ENCODE assay signal across 1 cellular context in the genomic region with DNA sequence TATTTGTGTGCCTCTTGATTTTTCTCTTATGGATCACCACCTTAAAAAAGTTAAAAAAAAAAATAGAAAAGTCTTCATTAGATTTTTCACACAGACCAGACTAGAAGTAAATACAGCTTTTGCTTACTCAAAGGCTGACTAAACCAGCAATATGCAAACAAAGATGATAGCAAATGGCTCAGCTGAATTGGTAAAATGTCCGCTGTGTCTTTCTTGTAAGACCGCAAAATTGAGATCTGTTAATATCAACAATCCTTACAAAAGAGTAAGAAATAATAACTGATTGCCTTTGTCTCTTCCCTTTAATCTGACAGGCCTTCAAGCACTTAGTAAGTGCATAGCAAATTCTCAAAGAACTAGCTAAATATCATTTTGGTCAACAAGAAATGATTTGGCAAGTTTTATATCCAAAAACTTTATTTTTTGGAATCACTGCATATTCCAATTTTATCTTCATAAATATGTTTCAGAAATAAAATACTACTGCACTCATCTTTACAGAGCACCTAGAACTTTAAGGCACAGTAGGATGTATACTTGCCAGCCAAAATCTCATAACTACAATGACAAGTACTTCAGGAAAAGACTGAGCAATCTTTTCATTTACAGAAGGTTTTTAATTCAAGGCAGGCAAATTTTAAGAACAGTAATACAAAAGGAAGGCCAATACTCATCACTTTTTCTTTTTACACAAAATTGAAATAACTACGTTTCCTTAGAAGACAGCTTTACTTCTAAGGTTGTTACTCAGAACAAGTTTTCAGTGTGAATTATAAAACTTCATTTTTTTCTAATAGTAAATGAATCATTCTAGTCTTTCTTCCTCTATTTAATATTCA.
TF ChIP-seq lines count a peak whose summit lies in the region.

No MANE protein-coding gene starts in this region.

TF ChIP-seq in HepG2, 621 proteins besides CTCF, POLR2A, EP300 and RAD21 (continues in another document):
- TF ChIP-seq ZNF30 (CRISPR knock-in tag; IDR thresholded peaks at IDR 0.05) (no peak), RFX1 (IDR thresholded peaks at IDR 0.05) (no peak), ZNF768 (CRISPR knock-in tag; IDR thresholded peaks at IDR 0.05) (no peak), PITX1 (CRISPR knock-in tag; IDR thresholded peaks at IDR 0.05) (no peak), ZNF136 (CRISPR knock-in tag; IDR thresholded peaks at IDR 0.05; ENCODE audit: low read depth) (no peak), HCFC1 (IDR thresholded peaks at IDR 0.05; ENCODE audit: low read depth, low read length) (no peak), ZNF552 (CRISPR knock-in tag; IDR thresholded peaks at IDR 0.05; ENCODE audit: borderline replicate concordance) (no peak), CBX1 (IDR thresholded peaks at IDR 0.05; ENCODE audit: low read depth) (no peak), ZNF354B (CRISPR knock-in tag; IDR thresholded peaks at IDR 0.05) (no peak), ZNF225 (CRISPR knock-in tag; IDR thresholded peaks at IDR 0.05) (no peak), ZNF784 (CRISPR knock-in tag; IDR thresholded peaks at IDR 0.05; ENCODE audit: borderline replicate concordance) (no peak), ZNF317 (CRISPR knock-in tag; IDR thresholded peaks at IDR 0.05) (no peak), ESRRA (CRISPR knock-in tag; IDR thresholded peaks at IDR 0.05; ENCODE audit: low read depth) (no peak), STAT5B (CRISPR knock-in tag; IDR thresholded peaks at IDR 0.05) (no peak), FLYWCH1 (CRISPR knock-in tag; IDR thresholded peaks at IDR 0.05) (no peak), GTF3A (CRISPR knock-in tag; conservative IDR thresholded peaks at IDR 0.05) (no peak), AHR (CRISPR knock-in tag; IDR thresholded peaks at IDR 0.05) (no peak), NCOA2 (CRISPR knock-in tag; IDR thresholded peaks at IDR 0.05) (no peak), ZNF761 (CRISPR knock-in tag; conservative IDR thresholded peaks at IDR 0.05) (no peak), ZNF160 (CRISPR knock-in tag; IDR thresholded peaks at IDR 0.05) (no peak), ZGPAT (CRISPR knock-in tag; IDR thresholded peaks at IDR 0.05) (no peak), ZNF788 (CRISPR knock-in tag; IDR thresholded peaks at IDR 0.05; ENCODE audit: borderline replicate concordance) (no peak), ZNF280B (CRISPR knock-in tag; IDR thresholded peaks at IDR 0.05; ENCODE audit: borderline replicate concordance) (no peak), FOXA1 (IDR thresholded peaks at IDR 0.05) (peak; percentile 21; the same call in 1 of the 2 replicates), FOXA1 (CRISPR knock-in tag; IDR thresholded peaks at IDR 0.05) (peak; percentile 58), ZNF7 (CRISPR knock-in tag; IDR thresholded peaks at IDR 0.05) (no peak), TEAD3 (CRISPR knock-in tag; optimal IDR thresholded peaks at IDR 0.05; ENCODE audit: borderline replicate concordance) (no peak), ZSCAN12 (CRISPR knock-in tag; IDR thresholded peaks at IDR 0.05) (no peak)
- TF ChIP-seq, protein P1, sequence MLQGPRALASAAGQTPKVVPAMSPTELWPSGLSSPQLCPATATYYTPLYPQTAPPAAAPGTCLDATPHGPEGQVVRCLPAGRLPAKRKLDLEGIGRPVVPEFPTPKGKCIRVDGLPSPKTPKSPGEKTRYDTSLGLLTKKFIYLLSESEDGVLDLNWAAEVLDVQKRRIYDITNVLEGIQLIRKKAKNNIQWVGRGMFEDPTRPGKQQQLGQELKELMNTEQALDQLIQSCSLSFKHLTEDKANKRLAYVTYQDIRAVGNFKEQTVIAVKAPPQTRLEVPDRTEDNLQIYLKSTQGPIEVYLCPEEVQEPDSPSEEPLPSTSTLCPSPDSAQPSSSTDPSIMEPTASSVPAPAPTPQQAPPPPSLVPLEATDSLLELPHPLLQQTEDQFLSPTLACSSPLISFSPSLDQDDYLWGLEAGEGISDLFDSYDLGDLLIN (CRISPR knock-in tag; IDR thresholded peaks at IDR 0.05; ENCODE audit: borderline replicate concordance): no peak
- TF ChIP-seq, protein P2, sequence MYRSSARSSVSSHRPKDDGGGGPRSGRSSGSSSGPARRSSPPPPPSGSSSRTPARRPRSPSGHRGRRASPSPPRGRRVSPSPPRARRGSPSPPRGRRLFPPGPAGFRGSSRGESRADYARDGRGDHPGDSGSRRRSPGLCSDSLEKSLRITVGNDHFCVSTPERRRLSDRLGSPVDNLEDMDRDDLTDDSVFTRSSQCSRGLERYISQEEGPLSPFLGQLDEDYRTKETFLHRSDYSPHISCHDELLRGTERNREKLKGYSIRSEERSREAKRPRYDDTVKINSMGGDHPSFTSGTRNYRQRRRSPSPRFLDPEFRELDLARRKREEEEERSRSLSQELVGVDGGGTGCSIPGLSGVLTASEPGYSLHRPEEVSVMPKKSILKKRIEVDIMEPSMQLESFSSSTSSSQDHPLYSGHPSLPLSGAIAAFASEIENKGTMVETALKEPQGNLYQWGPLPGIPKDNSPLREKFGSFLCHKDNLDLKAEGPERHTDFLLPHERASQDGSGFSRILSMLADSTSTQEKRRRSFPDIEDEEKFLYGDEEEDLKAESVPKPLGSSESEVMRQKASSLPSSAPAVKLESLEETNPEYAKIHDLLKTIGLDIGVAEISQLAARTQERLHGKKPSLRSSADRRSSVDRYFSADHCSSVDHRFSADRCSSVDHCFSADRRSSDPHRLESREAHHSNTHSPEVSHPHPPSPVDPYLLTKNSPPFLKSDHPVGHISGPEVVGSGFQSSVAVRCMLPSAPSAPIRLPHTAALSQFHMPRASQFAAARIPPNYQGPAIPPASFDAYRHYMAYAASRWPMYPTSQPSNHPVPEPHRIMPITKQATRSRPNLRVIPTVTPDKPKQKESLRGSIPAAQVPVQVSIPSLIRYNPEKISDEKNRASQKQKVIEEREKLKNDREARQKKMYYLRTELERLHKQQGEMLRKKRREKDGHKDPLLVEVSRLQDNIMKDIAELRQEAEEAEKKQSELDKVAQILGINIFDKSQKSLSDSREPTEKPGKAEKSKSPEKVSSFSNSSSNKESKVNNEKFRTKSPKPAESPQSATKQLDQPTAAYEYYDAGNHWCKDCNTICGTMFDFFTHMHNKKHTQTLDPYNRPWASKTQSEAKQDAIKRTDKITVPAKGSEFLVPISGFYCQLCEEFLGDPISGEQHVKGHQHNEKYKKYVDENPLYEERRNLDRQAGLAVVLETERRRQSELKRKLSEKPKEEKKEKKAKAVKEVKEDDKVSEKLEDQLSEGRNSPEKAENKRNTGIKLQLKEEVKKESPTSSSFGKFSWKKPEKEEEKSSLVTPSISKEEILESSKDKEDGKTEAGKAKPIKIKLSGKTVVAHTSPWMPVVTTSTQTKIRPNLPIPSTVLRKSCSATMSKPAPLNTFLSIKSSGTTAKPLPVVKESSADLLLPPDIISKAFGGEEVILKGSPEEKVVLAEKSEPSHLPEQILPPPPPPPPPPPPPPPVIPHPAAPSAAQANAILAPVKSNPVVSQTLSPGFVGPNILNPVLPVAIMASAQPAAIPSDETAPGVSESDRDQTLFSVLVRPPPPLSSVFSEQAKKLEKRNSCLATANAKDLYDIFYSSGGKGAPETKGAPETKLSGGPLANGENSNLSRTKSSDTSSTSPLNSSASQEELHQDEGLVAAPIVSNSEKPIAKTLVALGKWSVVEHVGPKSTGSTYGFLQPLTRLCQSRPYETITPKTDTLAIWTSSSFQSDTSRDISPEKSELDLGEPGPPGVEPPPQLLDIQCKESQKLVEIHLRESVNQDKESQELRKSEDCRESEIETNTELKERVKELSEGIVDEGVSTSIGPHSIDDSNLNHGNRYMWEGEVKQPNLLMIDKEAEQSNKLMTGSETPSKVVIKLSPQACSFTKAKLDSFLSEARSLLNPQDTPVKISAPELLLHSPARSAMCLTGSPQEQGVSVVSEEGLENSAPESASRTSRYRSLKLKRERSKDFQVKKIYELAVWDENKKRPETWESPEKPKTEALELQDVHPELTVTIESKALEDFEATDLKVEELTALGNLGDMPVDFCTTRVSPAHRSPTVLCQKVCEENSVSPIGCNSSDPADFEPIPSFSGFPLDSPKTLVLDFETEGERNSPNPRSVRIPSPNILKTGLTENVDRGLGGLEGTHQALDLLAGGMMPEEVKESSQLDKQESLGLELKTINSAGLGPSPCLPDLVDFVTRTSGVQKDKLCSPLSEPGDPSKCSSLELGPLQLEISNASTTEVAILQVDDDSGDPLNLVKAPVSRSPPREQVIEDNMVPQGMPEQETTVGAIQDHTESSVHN (CRISPR knock-in tag; IDR thresholded peaks at IDR 0.05): no peak
- TF ChIP-seq, protein P3, sequence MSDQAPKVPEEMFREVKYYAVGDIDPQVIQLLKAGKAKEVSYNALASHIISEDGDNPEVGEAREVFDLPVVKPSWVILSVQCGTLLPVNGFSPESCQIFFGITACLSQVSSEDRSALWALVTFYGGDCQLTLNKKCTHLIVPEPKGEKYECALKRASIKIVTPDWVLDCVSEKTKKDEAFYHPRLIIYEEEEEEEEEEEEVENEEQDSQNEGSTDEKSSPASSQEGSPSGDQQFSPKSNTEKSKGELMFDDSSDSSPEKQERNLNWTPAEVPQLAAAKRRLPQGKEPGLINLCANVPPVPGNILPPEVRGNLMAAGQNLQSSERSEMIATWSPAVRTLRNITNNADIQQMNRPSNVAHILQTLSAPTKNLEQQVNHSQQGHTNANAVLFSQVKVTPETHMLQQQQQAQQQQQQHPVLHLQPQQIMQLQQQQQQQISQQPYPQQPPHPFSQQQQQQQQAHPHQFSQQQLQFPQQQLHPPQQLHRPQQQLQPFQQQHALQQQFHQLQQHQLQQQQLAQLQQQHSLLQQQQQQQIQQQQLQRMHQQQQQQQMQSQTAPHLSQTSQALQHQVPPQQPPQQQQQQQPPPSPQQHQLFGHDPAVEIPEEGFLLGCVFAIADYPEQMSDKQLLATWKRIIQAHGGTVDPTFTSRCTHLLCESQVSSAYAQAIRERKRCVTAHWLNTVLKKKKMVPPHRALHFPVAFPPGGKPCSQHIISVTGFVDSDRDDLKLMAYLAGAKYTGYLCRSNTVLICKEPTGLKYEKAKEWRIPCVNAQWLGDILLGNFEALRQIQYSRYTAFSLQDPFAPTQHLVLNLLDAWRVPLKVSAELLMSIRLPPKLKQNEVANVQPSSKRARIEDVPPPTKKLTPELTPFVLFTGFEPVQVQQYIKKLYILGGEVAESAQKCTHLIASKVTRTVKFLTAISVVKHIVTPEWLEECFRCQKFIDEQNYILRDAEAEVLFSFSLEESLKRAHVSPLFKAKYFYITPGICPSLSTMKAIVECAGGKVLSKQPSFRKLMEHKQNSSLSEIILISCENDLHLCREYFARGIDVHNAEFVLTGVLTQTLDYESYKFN (CRISPR knock-in tag; conservative IDR thresholded peaks at IDR 0.05): 0 out of 2 replicates have a peak, but pooled peaks have one; percentile 20
- TF ChIP-seq, protein P4, sequence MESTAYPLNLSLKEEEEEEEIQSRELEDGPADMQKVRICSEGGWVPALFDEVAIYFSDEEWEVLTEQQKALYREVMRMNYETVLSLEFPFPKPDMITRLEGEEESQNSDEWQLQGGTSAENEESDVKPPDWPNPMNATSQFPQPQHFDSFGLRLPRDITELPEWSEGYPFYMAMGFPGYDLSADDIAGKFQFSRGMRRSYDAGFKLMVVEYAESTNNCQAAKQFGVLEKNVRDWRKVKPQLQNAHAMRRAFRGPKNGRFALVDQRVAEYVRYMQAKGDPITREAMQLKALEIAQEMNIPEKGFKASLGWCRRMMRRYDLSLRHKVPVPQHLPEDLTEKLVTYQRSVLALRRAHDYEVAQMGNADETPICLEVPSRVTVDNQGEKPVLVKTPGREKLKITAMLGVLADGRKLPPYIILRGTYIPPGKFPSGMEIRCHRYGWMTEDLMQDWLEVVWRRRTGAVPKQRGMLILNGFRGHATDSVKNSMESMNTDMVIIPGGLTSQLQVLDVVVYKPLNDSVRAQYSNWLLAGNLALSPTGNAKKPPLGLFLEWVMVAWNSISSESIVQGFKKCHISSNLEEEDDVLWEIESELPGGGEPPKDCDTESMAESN (CRISPR knock-in tag; conservative IDR thresholded peaks at IDR 0.05): no peak
- TF ChIP-seq, protein P5, sequence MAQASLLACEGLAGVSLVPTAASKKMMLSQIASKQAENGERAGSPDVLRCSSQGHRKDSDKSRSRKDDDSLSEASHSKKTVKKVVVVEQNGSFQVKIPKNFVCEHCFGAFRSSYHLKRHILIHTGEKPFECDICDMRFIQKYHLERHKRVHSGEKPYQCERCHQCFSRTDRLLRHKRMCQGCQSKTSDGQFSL (CRISPR knock-in tag; IDR thresholded peaks at IDR 0.05): no peak
